ENCODE assay signal across 25 cellular contexts in genomic region chr17:62907961-62908360, GRCh38. TPM values are rescaled to one million over a fixed set of nuclear protein-coding genes. Genes with fewer than 3 reads are reported as not detected.
DNase-seq lines count a peak whose midpoint lies in the region; ATAC-seq, FAIRE-seq and TF ChIP-seq lines count a peak whose summit lies in the region.
"Had no signal": no experiment of that assay in that cellular context is flagged by ENCODE, and none has a peak within 500 bp of the region (broad histone marks: within the 10 kb centered on the region; RNA-seq: fewer than 3 reads in every experiment).

No MANE protein-coding gene starts in this region.

- no peak for TF ChIP-seq CTCF in Calu3 (IDR thresholded peaks at IDR 0.05; ENCODE audit: unreplicated experiment)
- no peak for TF ChIP-seq CTCF in H1 (IDR thresholded peaks at IDR 0.05; ENCODE audit: control extremely low read depth in 1 of 3, insufficient read depth in 1 of 3, low read depth in 1 of 3, low read length in 3 of 3)
- no peak for TF ChIP-seq CTCF in lung (IDR thresholded peaks at IDR 0.05; ENCODE audit: control extremely low read depth, extremely low read depth)
- TF ChIP-seq CTCF in osteocyte (IDR thresholded peaks at IDR 0.05) = no peak

- peaks cover 0 to 3% (median 0%) of the 10 kb centered on the region in 4 experiments; a peak in 1 of 7 replicates for H3K4me1 ChIP-seq in H1 (replicated peaks in 1 of 4; ENCODE audit: control insufficient read depth in 3 of 4, insufficient read depth in 4 of 4, low read length in 3 of 4)
- H3K4me1 ChIP-seq in lung (ENCODE audit: control insufficient read depth in 2 of 2, insufficient read depth in 2 of 2, low read length in 2 of 2) = no peaks in the 10 kb centered on the region
- H3K4me1 ChIP-seq: A549 had no signal

- no peak overlapping the region for H2BK15ac ChIP-seq in H1 (ENCODE audit: low read length)

- H3K27me3 ChIP-seq in H1 (replicated peaks in 1 of 4; ENCODE audit: control insufficient read depth in 3 of 4, extremely low read depth in 1 of 4, insufficient read depth in 3 of 4, low read length in 3 of 4) = no peaks in the 10 kb centered on the region
- H3K27me3 ChIP-seq in lung (ENCODE audit: control insufficient read depth, insufficient read depth) = no peaks in the 10 kb centered on the region
- H3K27me3 ChIP-seq: BE2C; BLaER1 treated with 17β-estradiol and CSF1 and Interleukin-3, amounts not matched to agents 10 nM and 100 nM had no signal

- no peak overlapping the region for H4K8ac ChIP-seq in H1 (ENCODE audit: extremely low read depth, insufficient read depth, low read length)

- no peak overlapping the region for H4K5ac ChIP-seq in H1 (ENCODE audit: insufficient read length, low read depth, low read length)

- POLR2A ChIA-PET in H1 (lab: Charles Lee; ENCODE audit: partially characterized antibody) = no interaction called here

- peaks cover 21% of the 10 kb centered on the region for H3K4me1 Mint-ChIP-seq in Calu3 (ENCODE audit: low read depth, unreplicated experiment)
- no peaks in the 10 kb centered on the region for H3K4me1 Mint-ChIP-seq in osteocyte (ENCODE audit: unreplicated experiment)
- H3K4me1 Mint-ChIP-seq: CD8-positive, alpha-beta memory T cell had no signal

- H3K36me3 Mint-ChIP-seq in Calu3 (ENCODE audit: insufficient read depth, unreplicated experiment) (no peaks in the 10 kb centered on the region), osteocyte (ENCODE audit: unreplicated experiment) (no peaks in the 10 kb centered on the region)
- H3K36me3 Mint-ChIP-seq: CD14-positive monocyte had no signal

- H3K14ac ChIP-seq in H1 (ENCODE audit: insufficient read length) = no peak overlapping the region

- H3K56ac ChIP-seq in H1 (replicated peaks; ENCODE audit: insufficient read length, low read depth, low read length) = no peak overlapping the region

- H3K27ac ChIP-seq in H1 (ENCODE audit: low read depth, low read length) = no peak overlapping the region
- no peak overlapping the region for H3K27ac ChIP-seq in lung (ENCODE audit: low read depth in 1 of 2, low read length in 1 of 2)
- H3K27ac ChIP-seq: A549; BLaER1 treated with 17β-estradiol and CSF1 and Interleukin-3, amounts not matched to agents 10 nM and 100 nM had no signal

- H3K79me1 ChIP-seq in H1 (ENCODE audit: low read depth, low read length) = no peaks in the 10 kb centered on the region

- H3K4me3 ChIP-seq in H1 (ENCODE audit: extremely low read depth in 1 of 4, insufficient read depth in 2 of 4, low read depth in 3 of 4, low read length in 4 of 4) = no peak overlapping the region
- H3K4me3 ChIP-seq in lung = no peak overlapping the region
- H3K4me3 ChIP-seq: A549; BLaER1 treated with 17β-estradiol and CSF1 and Interleukin-3, amounts not matched to agents 10 nM and 100 nM had no signal

- no peaks in the 10 kb centered on the region for H3K27me3 Mint-ChIP-seq in Calu3 (ENCODE audit: unreplicated experiment)
- H3K27me3 Mint-ChIP-seq in osteocyte (ENCODE audit: unreplicated experiment) = peaks cover 16% of the 10 kb centered on the region

- no peak for TF ChIP-seq EP300 in H1 (IDR thresholded peaks at IDR 0.05; ENCODE audit: borderline replicate concordance in 1 of 2, low read depth in 2 of 2, low read length in 2 of 2)

- H3K4me2 ChIP-seq in H1 (ENCODE audit: insufficient read depth in 1 of 2, low read depth in 2 of 2, low read length in 2 of 2) = no peak overlapping the region
- H3K4me2 ChIP-seq: A549; BLaER1 treated with 17β-estradiol and CSF1 and Interleukin-3, amounts not matched to agents 10 nM and 100 nM had no signal

- ATAC-seq in lung (ENCODE audit: insufficient read depth, low FRiP score) = no peak
- no peak for ATAC-seq in GM19397 (IDR thresholded peaks at IDR 0.05; ENCODE audit: unreplicated experiment)
- ATAC-seq in HG03039 (IDR thresholded peaks at IDR 0.05; ENCODE audit: unreplicated experiment) = no peak
- ATAC-seq: A549 had no signal

- H3K27ac Mint-ChIP-seq in Calu3 (ENCODE audit: unreplicated experiment) (peak overlapping the region; percentile 57), osteocyte (ENCODE audit: unreplicated experiment) (no peak overlapping the region)
- H3K27ac Mint-ChIP-seq: CD4-positive, alpha-beta T cell; CD8-positive, alpha-beta memory T cell had no signal

- TF ChIP-seq POLR2A in H1 (IDR thresholded peaks at IDR 0.05; ENCODE audit: control extremely low read depth in 1 of 2, low read depth in 2 of 2, low read length in 2 of 2) = no peak

- intact Hi-C loops in Calu3 (cut with micrococcal nuclease; ENCODE audit: unreplicated experiment) = no loop called here

- no peak overlapping the region for H2BK12ac ChIP-seq in H1 (ENCODE audit: low read depth, low read length)

- CTCF ChIA-PET in Calu3 (lab: Charles Lee) (no interaction called here), H1 (lab: Charles Lee; ENCODE audit: partially characterized antibody) (no interaction called here)

- no peak for TF ChIP-seq RAD21 in H1 (IDR thresholded peaks at IDR 0.05 in 1 of 2, conservative IDR thresholded peaks at IDR 0.05 in 1 of 2; ENCODE audit: low read depth in 2 of 2, low read length in 2 of 2)

- H3K9me3 Mint-ChIP-seq in Calu3 (ENCODE audit: low read depth, unreplicated experiment) (peaks cover 5% of the 10 kb centered on the region), osteocyte (ENCODE audit: unreplicated experiment) (peaks cover 5% of the 10 kb centered on the region)
- H3K9me3 Mint-ChIP-seq: CD4-positive, alpha-beta T cell had no signal

- H2AK5ac ChIP-seq in H1 (ENCODE audit: low read depth, low read length) = no peak overlapping the region

- H3K4me3 Mint-ChIP-seq in Calu3 (ENCODE audit: low read depth, unreplicated experiment) (no peak overlapping the region), osteocyte (ENCODE audit: unreplicated experiment) (no peak overlapping the region)
- H3K4me3 Mint-ChIP-seq: CD14-positive monocyte; CD4-positive, alpha-beta T cell; CD8-positive, alpha-beta memory T cell had no signal

- no peak overlapping the region for H3K18ac ChIP-seq in H1 (ENCODE audit: extremely low read depth, low read length)

- H4K91ac ChIP-seq in H1 (replicated peaks; ENCODE audit: insufficient read length, low read length) = no peak overlapping the region

- no peaks in the 10 kb centered on the region for H4K20me1 ChIP-seq in H1 (replicated peaks in 1 of 2; ENCODE audit: control insufficient read depth in 1 of 2, insufficient read depth in 2 of 2, low read length in 2 of 2)
- H4K20me1 ChIP-seq: BLaER1 treated with 17β-estradiol and CSF1 and Interleukin-3, amounts not matched to agents 10 nM and 100 nM had no signal

- no peak overlapping the region for H2BK120ac ChIP-seq in H1 (replicated peaks; ENCODE audit: low read depth, low read length)

- 78% methylated on average over 4 of the region's 4 CpGs; no CpG with 5 or more reads in 1 of the 2 experiments for WGBS in H1 (ENCODE audit: extremely low coverage in 1 of 2, insufficient coverage in 1 of 2, insufficient read length in 1 of 2, insufficient replicate concordance in 2 of 2, low coverage in 1 of 2, low lambda C conversion rate in 2 of 2, missing lambda C conversion rate in 1 of 2), 2 experiments
- WGBS in lung, 2 donors = 66 to 67% methylated on average over 4 of the region's 4 CpGs

- peak overlapping the region; percentile 32 for H3K4ac ChIP-seq in H1 (replicated peaks; ENCODE audit: insufficient read length, low read depth, low read length)

- H3K9ac ChIP-seq in H1 (replicated peaks in 1 of 4; ENCODE audit: extremely low read depth in 1 of 4, low read depth in 3 of 4, low read length in 3 of 4) = no peak overlapping the region
- H3K9ac ChIP-seq: BLaER1 treated with 17β-estradiol and CSF1 and Interleukin-3, amounts not matched to agents 10 nM and 100 nM had no signal

- H3K36me3 ChIP-seq in H1 (ENCODE audit: control insufficient read depth in 2 of 4, insufficient read depth in 4 of 4, low read length in 3 of 4) = no peaks in the 10 kb centered on the region
- no peaks in the 10 kb centered on the region for H3K36me3 ChIP-seq in lung (ENCODE audit: control insufficient read depth in 2 of 2, insufficient read depth in 2 of 2, low read length in 2 of 2)
- H3K36me3 ChIP-seq: BE2C; BLaER1 treated with 17β-estradiol and CSF1 and Interleukin-3, amounts not matched to agents 10 nM and 100 nM had no signal

- H2BK5ac ChIP-seq in H1 (ENCODE audit: low read depth, low read length) = no peak overlapping the region

- H3K23ac ChIP-seq in H1 (ENCODE audit: insufficient read length) = no peak overlapping the region

- no peak for FAIRE-seq in H1 (lab: Jason Lieb, UNC)
- FAIRE-seq: A549, GM12891, GM18507 had no signal

- no peaks in the 10 kb centered on the region for H3K79me2 ChIP-seq in H1 (ENCODE audit: control insufficient read depth in 1 of 2, insufficient read depth in 2 of 2, low read length in 2 of 2)

- H2BK20ac ChIP-seq in H1 (ENCODE audit: low read length) = no peak overlapping the region

- H2AFZ ChIP-seq in H1 (ENCODE audit: low read length) = no peak overlapping the region

- no peaks in the 10 kb centered on the region; a peak in 1 of 4 replicates for H3K9me3 ChIP-seq in H1 (ENCODE audit: insufficient read depth in 2 of 2, low read depth in 1 of 2, low read length in 1 of 2)
- peaks cover 0 to 2% of the 10 kb centered on the region in 2 donors for H3K9me3 ChIP-seq in lung (ENCODE audit: control insufficient read depth in 2 of 2, insufficient read depth in 1 of 2, low read length in 1 of 2)
- H3K9me3 ChIP-seq: BE2C had no signal

- DNase-seq in Calu3 (peak; percentile 56), H1 (ENCODE audit: low read depth in 1 of 2, low spot score in 2 of 2) (no peak), lung (ENCODE audit: low spot score) (peak; percentile 25), osteocyte (ENCODE audit: extremely low spot score, unreplicated experiment) (peak; percentile 53), NCI-H1436 (lab: John Stamatoyannopoulos, UW) (no peak), NAMALWA (ENCODE audit: low spot score) (no peak)
- DNase-seq: 8988T; ACHN; AML-193; BE2C; CD4-positive, alpha-beta T cell; CD8-positive, alpha-beta memory T cell; DMS53; DMS79 treated with DMSO at 0.1 percent for 48 hours; GF-D8; GOT3; H7; HCEC 1CT had no signal

- BruUV-seq in Calu3 (replicated peaks; lab: Mats Ljungman, UMichigan) = no TSS peak

- H3K23me2 ChIP-seq in H1 (ENCODE audit: low read depth, low read length) = no peaks in the 10 kb centered on the region

RNA-seq across cellular contexts. Expression of gene TANC2, which starts 58.1 kb away (rescaled TPM):
- total RNA-seq in Calu3 (2022) (29.9 and 32.7 TPM in 2 replicates), lung (100 to 1,000 TPM in 1 of 2 donors, 10 to 100 TPM in 1; 77.9 to 136 TPM), osteocyte (40.3 and 41.1 TPM in 2 replicates)
- total RNA-seq in H1 (2021; fragmentation: NEBNext Ultra II Directional; extraction: Animal tissue kit (Norgen Biotek cat#: 25700)) = 21.8 and 21.9 TPM in 2 replicates
- polyA plus RNA-seq in H1 (2011; rRNA removed) (5.7 and 9.0 TPM in 2 replicates), lung (10 to 100 TPM; 15.0 to 26.8 TPM)
- polyA plus RNA-seq in H1 (2011; cell fraction: cytosol; rRNA removed) = 4.7 TPM
- polyA plus RNA-seq in H1 (2011; cell fraction: nucleus; rRNA removed) = 32.3 TPM
- polyA plus RNA-seq in H1 (2012, experiment 1 of 2) = 4.8 to 8.5 TPM (median 5.7 TPM) in 4 replicates
- 0.29 TPM for polyA plus RNA-seq in H1 (2012, experiment 2 of 2)
- polyA plus RNA-seq in H1 (2013, experiment 1 of 2) = 3.2 TPM
- 2.5 TPM for polyA plus RNA-seq in H1 (2013, experiment 2 of 2)
- polyA minus RNA-seq in H1 (2011; rRNA and poly(A)+ RNA removed) = 111 and 121 TPM in 2 replicates
- 30.6 TPM for polyA minus RNA-seq in H1 (2011; cell fraction: cytosol; rRNA and poly(A)+ RNA removed)
- 184 TPM for polyA minus RNA-seq in H1 (2011; cell fraction: nucleus; rRNA and poly(A)+ RNA removed)

Comparison
In these comparisons a context has a peak if more than half of its experiments do, and no peak if none do; other contexts are left out.
1. DNase-seq: peak in Calu3 (single experiment), lung (single experiment) and osteocyte (single experiment); none in H1 (0 of 2), NCI-H1436 (single experiment) and NAMALWA (single experiment).